26 cellular contexts compared by ENCODE assay signal in genomic region chr3:147940400-147940799, GRCh38.
DNase-seq lines count a peak whose midpoint lies in the region; ATAC-seq and TF ChIP-seq lines count a peak whose summit lies in the region.
"Had no signal": no experiment of that assay in that cellular context is flagged by ENCODE, and none has a peak within 500 bp of the region (broad histone marks: within the 10 kb centered on the region; RNA-seq: fewer than 3 reads in every experiment).

No MANE protein-coding gene starts in this region.

- DNase-seq in NCI-H526 (lab: John Stamatoyannopoulos, UW), result peak; percentile 56 to 66
- DNase-seq in choroid plexus epithelial cell (ENCODE audit: low read depth), result peak; percentile 48
- DNase-seq in skeletal muscle cell (ENCODE audit: low read depth), result no peak
- no peak for DNase-seq in NCI-H2029 treated with DMSO at 0.1 percent for 48 hours (lab: John Stamatoyannopoulos, UW)
- DNase-seq in aorta, result no peak
- no peak for DNase-seq in esophagus muscularis mucosa (ENCODE audit: extremely low spot score)
- DNase-seq in activated naive CD4-positive, alpha-beta T cell treated with anti-CD3 and anti-CD28 coated beads, Interleukin-2, amount 50 U/mL, for 16 hours, result no peak
- DNase-seq: activated CD4-positive, alpha-beta memory T cell treated with anti-CD3 and anti-CD28 coated beads, Interleukin-2, amount 10 ng/mL, durations not matched to agents 7 days and 5 days; activated CD4-positive, CD25-positive, alpha-beta regulatory T cell treated with anti-CD3 and anti-CD28 coated beads, Interleukin-2, amount 50 U/mL, for 72 hours; activated gamma-delta T cell; BE2C; cortex of kidney; GDM1; heart right ventricle; MG63; natural killer cell; NCI-H1417 treated with DMSO at 0.1 percent for 48 hours; NCI-H2107; stimulated activated CD4-positive, alpha-beta T cell treated with anti-CD3 and anti-CD28 coated beads, Interleukin-2, amount 100 ng/mL, for 48 hours; T-helper 1 cell; testis had no signal

- H3K4me1 Mint-ChIP-seq in nephron, result peaks cover 52% of the 10 kb centered on the region
- H3K4me1 Mint-ChIP-seq: activated CD4-positive, alpha-beta memory T cell treated with anti-CD3 and anti-CD28 coated beads, Interleukin-2, amount 10 ng/mL, durations not matched to agents 7 days and 5 days; natural killer cell; stimulated activated memory B cell treated with anti-CD40 and anti-IgM and Interleukin-4, amounts not matched to agents 10 μg/mL and 1 μg/mL and 100 μg/mL, for 72 hours had no signal

- WGBS in aorta, 2 donors, result 29 to 31% methylated on average over 2 of the region's 2 CpGs
- 89% methylated on average over 2 of the region's 2 CpGs for WGBS in esophagus muscularis mucosa

- H3K4me1 ChIP-seq in aorta (ENCODE audit: control insufficient read depth in 1 of 2, insufficient read depth in 2 of 2, low read length in 2 of 2) (peaks cover 0 to 2% of the 10 kb centered on the region in 2 donors), esophagus muscularis mucosa (no peaks in the 10 kb centered on the region)
- H3K4me1 ChIP-seq: heart right ventricle, testis had no signal

- peak overlapping the region in 2 of 3 experiments; percentile 40 to 76 for H3K4me3 Mint-ChIP-seq in nephron
- H3K4me3 Mint-ChIP-seq: activated CD4-positive, alpha-beta memory T cell treated with anti-CD3 and anti-CD28 coated beads, Interleukin-2, amount 10 ng/mL, durations not matched to agents 7 days and 5 days; natural killer cell; stimulated activated memory B cell treated with anti-CD40 and anti-IgM and Interleukin-4, amounts not matched to agents 10 μg/mL and 1 μg/mL and 100 μg/mL, for 72 hours had no signal

- no peaks in the 10 kb centered on the region for H3K27me3 Mint-ChIP-seq in nephron (ENCODE audit: low read depth)
- H3K27me3 Mint-ChIP-seq: activated CD4-positive, alpha-beta memory T cell treated with anti-CD3 and anti-CD28 coated beads, Interleukin-2, amount 10 ng/mL, durations not matched to agents 7 days and 5 days; stimulated activated memory B cell treated with anti-CD40 and anti-IgM and Interleukin-4, amounts not matched to agents 10 μg/mL and 1 μg/mL and 100 μg/mL, for 72 hours had no signal

- H3K36me3 ChIP-seq in aorta (ENCODE audit: control insufficient read depth in 1 of 2, insufficient read depth in 2 of 2, low read length in 1 of 2) (no peaks in the 10 kb centered on the region), esophagus muscularis mucosa (no peaks in the 10 kb centered on the region)
- H3K36me3 ChIP-seq: BE2C, heart right ventricle, MG63, SJSA1, vagina had no signal

- TF ChIP-seq CTCF in choroid plexus epithelial cell (conservative IDR thresholded peaks at IDR 0.05; ENCODE audit: low read depth, low read length) (peak; percentile 35), nephron (IDR thresholded peaks at IDR 0.05; ENCODE audit: unreplicated experiment in 3 of 3) (peak in 1 of 3 experiments; percentile 9), esophagus muscularis mucosa (IDR thresholded peaks at IDR 0.05) (no peak)

- no peaks in the 10 kb centered on the region for H3K9me3 ChIP-seq in aorta (ENCODE audit: control insufficient read depth, low read length)
- H3K9me3 ChIP-seq in esophagus muscularis mucosa, result no peaks in the 10 kb centered on the region
- H3K9me3 ChIP-seq: BE2C, heart right ventricle, MG63, SJSA1, testis, vagina had no signal

- H3K27me3 ChIP-seq in aorta (ENCODE audit: control insufficient read depth in 1 of 2, insufficient read depth in 2 of 2, low read length in 1 of 2), result no peaks in the 10 kb centered on the region
- no peaks in the 10 kb centered on the region for H3K27me3 ChIP-seq in esophagus muscularis mucosa
- H3K27me3 ChIP-seq: BE2C, heart right ventricle, MG63, SJSA1, testis, vagina had no signal

- TF ChIP-seq POLR2A in esophagus muscularis mucosa (IDR thresholded peaks at IDR 0.05; ENCODE audit: low read depth), result no peak

- no peaks in the 10 kb centered on the region for H3K9me3 Mint-ChIP-seq in nephron
- H3K9me3 Mint-ChIP-seq: activated CD4-positive, alpha-beta memory T cell treated with anti-CD3 and anti-CD28 coated beads, Interleukin-2, amount 10 ng/mL, durations not matched to agents 7 days and 5 days had no signal

- no peaks in the 10 kb centered on the region for H3K36me3 Mint-ChIP-seq in nephron (ENCODE audit: low read depth)
- H3K36me3 Mint-ChIP-seq: natural killer cell; stimulated activated memory B cell treated with anti-CD40 and anti-IgM and Interleukin-4, amounts not matched to agents 10 μg/mL and 1 μg/mL and 100 μg/mL, for 72 hours had no signal

- no peak for TF ChIP-seq EP300 in esophagus muscularis mucosa (IDR thresholded peaks at IDR 0.05)

- intact Hi-C loops in aorta (cut with DNase I) (no loop called here), esophagus muscularis mucosa (cut with DNase I) (no loop called here)

- H3K4me3 ChIP-seq in choroid plexus epithelial cell (ENCODE audit: low read depth, low read length) (no peak overlapping the region), skeletal muscle cell (ENCODE audit: low read depth, low read length) (peak overlapping the region; percentile 41), aorta (ENCODE audit: low read length in 2 of 2) (no peak overlapping the region), esophagus muscularis mucosa (no peak overlapping the region)
- H3K4me3 ChIP-seq: MG63, SJSA1, testis, vagina had no signal

- no peak overlapping the region for H3K27ac Mint-ChIP-seq in nephron
- H3K27ac Mint-ChIP-seq: activated CD4-positive, alpha-beta memory T cell treated with anti-CD3 and anti-CD28 coated beads, Interleukin-2, amount 10 ng/mL, durations not matched to agents 7 days and 5 days; natural killer cell; stimulated activated memory B cell treated with anti-CD40 and anti-IgM and Interleukin-4, amounts not matched to agents 10 μg/mL and 1 μg/mL and 100 μg/mL, for 72 hours had no signal

- H3K27ac ChIP-seq in aorta (ENCODE audit: low read depth in 1 of 2, low read length in 2 of 2), result no peak overlapping the region
- no peak overlapping the region for H3K27ac ChIP-seq in esophagus muscularis mucosa (replicated peaks in 1 of 4)
- H3K27ac ChIP-seq: heart right ventricle, SJSA1, testis, vagina had no signal

- no peak for ATAC-seq in aorta (ENCODE audit: low FRiP score)
- ATAC-seq: natural killer cell; Panc1; stimulated activated memory B cell treated with anti-CD40 and anti-IgM and Interleukin-4, amounts not matched to agents 10 μg/mL and 1 μg/mL and 100 μg/mL, for 72 hours had no signal

Comparison
In these comparisons a context has a peak if more than half of its experiments do, and no peak if none do; other contexts are left out.
1. DNase-seq: peak in NCI-H526 (2 of 2) and choroid plexus epithelial cell (single experiment); none in skeletal muscle cell (single experiment), NCI-H2029 treated with DMSO at 0.1 percent for 48 hours (single experiment), aorta (0 of 2), esophagus muscularis mucosa (single experiment) and activated naive CD4-positive, alpha-beta T cell treated with anti-CD3 and anti-CD28 coated beads, Interleukin-2, amount 50 U/mL, for 16 hours (single experiment).